In genomic region chr2:69833752-69834151, GRCh38 we compare ENCODE assay signal across 27 cellular contexts. TPM values are rescaled to one million over a fixed set of nuclear protein-coding genes. Genes with fewer than 3 reads are reported as not detected.
DNase-seq lines count a peak whose midpoint lies in the region; ATAC-seq and TF ChIP-seq lines count a peak whose summit lies in the region.
"Had no signal": no experiment of that assay in that cellular context is flagged by ENCODE, and none has a peak within 500 bp of the region (broad histone marks: within the 10 kb centered on the region; RNA-seq: fewer than 3 reads in every experiment).

No MANE protein-coding gene starts in this region.

- CTCF ChIA-PET in RWPE1 (lab: Yijun Ruan, JAX): interaction anchor here (0.9 kb wide), 1 partner anchor 12 kb away, joined by 3 read pairs; no protein-coding TSS in a partner anchor

- TF ChIP-seq CTCF in neural crest cell (conservative IDR thresholded peaks at IDR 0.05) (no peak), RWPE1 (conservative IDR thresholded peaks at IDR 0.05; ENCODE audit: low read depth) (no peak)

- peak overlapping the region; percentile 69 for H3K4me3 Mint-ChIP-seq in activated naive CD8-positive, alpha-beta T cell
- peak overlapping the region; percentile 38 for H3K4me3 Mint-ChIP-seq in neural crest cell

- in situ Hi-C loops in KBM-7 (cut with MboI; ENCODE audit: low pct_unique_long_range_greater_than_20kb, low sequenced_read_pairs): no loop called here

- H3K27ac Mint-ChIP-seq in activated naive CD8-positive, alpha-beta T cell: peak overlapping the region; percentile 13
- no peak overlapping the region for H3K27ac Mint-ChIP-seq in neural crest cell (ENCODE audit: unreplicated experiment)

- DNase-seq in NCI-H1417 (lab: John Stamatoyannopoulos, UW) (peak in 2 of 3 experiments; percentile 17), NCI-H1417 treated with DMSO at 0.1 percent for 48 hours (lab: John Stamatoyannopoulos, UW) (no peak), KBM-7 (peak; percentile 14), neural crest cell (ENCODE audit: low read depth, low spot score) (no peak), RWPE1 (ENCODE audit: low spot score) (no peak), T-helper 1 cell (no peak)
- DNase-seq: activated effector memory CD4-positive, alpha-beta T cell treated with anti-CD3 and anti-CD28 coated beads, Interleukin-2, amount 50 U/mL, for 16 hours; activated T-cell treated with anti-CD3 and anti-CD28 coated beads, Interleukin-2, amount 50 U/mL, for 1 hour; adrenal gland; body of pancreas; dorsolateral prefrontal cortex; GF-D8; H7; islet precursor cell; KG1; left ventricle myocardium inferior; MV-4-11; NCI-H187; NCI-H2171; NCI-H526 treated with DMSO at 0.1 percent for 48 hours; SJCRH30; stimulated activated naive CD8-positive, alpha-beta T cell treated with anti-CD3 and anti-CD28 coated beads, Interleukin-15, Interleukin-2, amounts not matched to agents 100 U/mL and 50 U/mL, for 24 hours; testis had no signal

- H3K4me1 Mint-ChIP-seq in activated naive CD8-positive, alpha-beta T cell (ENCODE audit: low read depth): peaks cover 62% of the 10 kb centered on the region
- H3K4me1 Mint-ChIP-seq in neural crest cell: peaks cover 43% of the 10 kb centered on the region

- POLR2A ChIA-PET in RWPE1 (lab: Yijun Ruan, JAX; ENCODE audit: low non-redundant PET): no interaction called here

- no peak overlapping the region for H3K27ac ChIP-seq in RWPE1
- H3K27ac ChIP-seq: adrenal gland, body of pancreas, dorsolateral prefrontal cortex, left ventricle myocardium inferior, SJCRH30, skin epidermis, testis had no signal

- no peaks in the 10 kb centered on the region for H3K9me3 Mint-ChIP-seq in activated naive CD8-positive, alpha-beta T cell (ENCODE audit: low read depth)
- H3K9me3 Mint-ChIP-seq in neural crest cell: no peaks in the 10 kb centered on the region

- H3K27me3 Mint-ChIP-seq in activated naive CD8-positive, alpha-beta T cell: no peaks in the 10 kb centered on the region
- no peaks in the 10 kb centered on the region for H3K27me3 Mint-ChIP-seq in neural crest cell (ENCODE audit: low read depth)

- H3K36me3 Mint-ChIP-seq in activated naive CD8-positive, alpha-beta T cell: peaks cover 4% of the 10 kb centered on the region
- H3K36me3 Mint-ChIP-seq in neural crest cell (ENCODE audit: low read depth): no peaks in the 10 kb centered on the region

- no peak for ATAC-seq in HG03280 (IDR thresholded peaks at IDR 0.05; ENCODE audit: unreplicated experiment)
- ATAC-seq: activated CD4-positive, CD25-positive, alpha-beta regulatory T cell treated with anti-CD3 and anti-CD28 coated beads, Interleukin-2, amount 50 U/mL, for 24 hours; body of pancreas; stimulated activated naive CD8-positive, alpha-beta T cell treated with anti-CD3 and anti-CD28 coated beads, Interleukin-15, Interleukin-2, amounts not matched to agents 100 U/mL and 50 U/mL, for 24 hours had no signal

RNA-seq across cellular contexts. Expression of gene GMCL1, which starts 4.3 kb away (rescaled TPM):
- total RNA-seq in neural crest cell: 19.3 and 21.6 TPM in 2 replicates

Comparison
In these comparisons a context has a peak if more than half of its experiments do, and no peak if none do; other contexts are left out.
1. DNase-seq: peak in NCI-H1417 (2 of 3) and KBM-7 (single experiment); none in NCI-H1417 treated with DMSO at 0.1 percent for 48 hours (single experiment), neural crest cell (single experiment), RWPE1 (single experiment) and T-helper 1 cell (0 of 5).